ENCODE assay signal across 10 cellular contexts in the genomic region with DNA sequence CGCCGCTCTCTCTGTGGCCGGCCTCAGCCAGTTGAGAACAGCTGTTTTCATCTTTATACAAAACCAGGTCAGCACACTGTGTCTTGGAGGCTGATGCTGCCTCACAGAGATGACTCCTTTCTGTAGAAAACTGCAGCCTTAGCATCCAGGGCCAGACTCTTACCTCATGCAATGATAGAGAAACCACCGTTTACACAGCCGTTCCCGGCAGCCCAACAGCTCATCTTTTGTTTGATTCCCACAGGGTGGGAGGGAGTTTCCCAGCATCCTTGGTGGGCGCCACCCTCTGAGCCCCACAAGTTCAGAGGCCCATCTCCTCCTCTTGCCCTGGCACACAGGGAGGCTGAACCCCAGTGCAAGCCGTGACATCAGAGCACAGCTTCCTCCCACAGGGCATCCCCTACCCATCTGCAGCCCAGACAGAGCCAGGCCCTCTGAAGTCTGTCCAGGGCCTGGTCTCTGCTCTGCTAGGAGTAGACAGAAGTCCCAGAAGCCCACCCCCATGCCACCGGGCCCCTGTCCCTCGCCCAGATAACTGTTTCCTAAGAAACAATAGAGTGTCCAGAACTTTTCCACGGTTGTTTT.
DNase-seq lines count a peak whose midpoint lies in the region; ATAC-seq lines count a peak whose summit lies in the region.
"Had no signal": no experiment of that assay in that cellular context is flagged by ENCODE, and none has a peak within 500 bp of the region (broad histone marks: within the 10 kb centered on the region; RNA-seq: fewer than 3 reads in every experiment).

No MANE protein-coding gene starts in this region.

- DNase-seq in ELR (ENCODE audit: low read depth) (peak; percentile 8), brain pericyte (ENCODE audit: low read depth, low spot score) (peak; percentile 95), islet precursor cell (peak; percentile 42), retina (peak; percentile 52), glomerular visceral epithelial cell (ENCODE audit: extremely low spot score) (no peak), NCI-H526 treated with DMSO at 0.1 percent for 48 hours (lab: John Stamatoyannopoulos, UW) (no peak)
- DNase-seq: activated CD4-positive, alpha-beta T cell treated with anti-CD3 and anti-CD28 coated beads for 36 hours; NCI-H1092 had no signal

- ATAC-seq in GM21786 (IDR thresholded peaks at IDR 0.05; ENCODE audit: unreplicated experiment), result no peak
- no peak for ATAC-seq in GM21619 (IDR thresholded peaks at IDR 0.05; ENCODE audit: unreplicated experiment)
- ATAC-seq: activated CD4-positive, alpha-beta T cell treated with anti-CD3 and anti-CD28 coated beads for 36 hours had no signal

Comparison
In these comparisons a context has a peak if more than half of its experiments do, and no peak if none do; other contexts are left out.
1. DNase-seq: peak in ELR (single experiment), brain pericyte (single experiment), islet precursor cell (single experiment) and retina (single experiment); none in glomerular visceral epithelial cell (single experiment) and NCI-H526 treated with DMSO at 0.1 percent for 48 hours (single experiment).